In genomic region chr2:3414133-3414856, GRCh38 we compare ENCODE assay signal across 22 cellular contexts.
"Had no signal": no experiment of that assay in that cellular context is flagged by ENCODE, and none has a peak within 500 bp of the region (broad histone marks: within the 10 kb centered on the region; RNA-seq: fewer than 3 reads in every experiment).

No MANE protein-coding gene starts in this region.

- H3K27ac ChIP-seq: brain microvascular endothelial cell, esophagus muscularis mucosa, gastrocnemius medialis, left lung, neural progenitor cell had no signal

- H3K27me3 ChIP-seq: brain microvascular endothelial cell, esophagus muscularis mucosa, gastrocnemius medialis, left lung, neural progenitor cell had no signal

- DNase-seq: activated B cell treated with CpG ODN at 0.5 μM for 24 hours; activated CD4-positive, alpha-beta T cell treated with anti-CD3 and anti-CD28 coated beads for 36 hours; activated CD4-positive, alpha-beta T cell treated with anti-CD3 and anti-CD28 coated beads, Interleukin-2, amount 50 U/mL, for 4 hours; activated CD8-positive, alpha-beta memory T cell treated with anti-CD3 and anti-CD28 coated beads for 24 hours; activated CD8-positive, alpha-beta memory T cell treated with anti-CD3 and anti-CD28 coated beads, Interleukin-2, amount 50 U/mL, for 4 hours; activated T-cell treated with anti-CD3 and anti-CD28 coated beads, Interleukin-2, amount 50 U/mL, for 24 hours; aorta; brain microvascular endothelial cell; effector memory CD4-positive, alpha-beta T cell; gastrocnemius medialis; left lung; naive thymus-derived CD4-positive, alpha-beta T cell; retina; stimulated activated CD4-positive, alpha-beta T cell treated with anti-CD3 and anti-CD28 coated beads, Interleukin-2, amount 100 ng/mL, for 48 hours; stimulated activated CD8-positive, alpha-beta memory T cell treated with anti-CD3 and anti-CD28 coated beads, Interleukin-4, amount 100 ng/mL, for 48 hours; stimulated activated naive CD4-positive, alpha-beta T cell; T-helper 17 cell had no signal

- H3K36me3 ChIP-seq: gastrocnemius medialis, neural progenitor cell had no signal

- H3K4me1 Mint-ChIP-seq: activated T-helper 17 cell treated with anti-CD3 and anti-CD28 coated beads, Interleukin-2, amount 50 U/mL, for 72 hours had no signal

- H3K27me3 Mint-ChIP-seq: activated B cell treated with CpG ODN at 0.5 μM for 24 hours; activated CD4-positive, alpha-beta T cell treated with anti-CD3 and anti-CD28 coated beads for 36 hours; activated T-cell treated with anti-CD3 and anti-CD28 coated beads, Interleukin-2, amount 50 U/mL, for 24 hours; activated T-helper 17 cell treated with anti-CD3 and anti-CD28 coated beads, Interleukin-2, amount 50 U/mL, for 72 hours; naive thymus-derived CD4-positive, alpha-beta T cell; T-helper 17 cell had no signal

- ATAC-seq: activated CD4-positive, alpha-beta T cell treated with anti-CD3 and anti-CD28 coated beads for 36 hours; activated naive CD4-positive, alpha-beta T cell treated with anti-CD3 and anti-CD28 coated beads, Interleukin-2, amount 50 U/mL, for 72 hours; activated T-helper 17 cell treated with anti-CD3 and anti-CD28 coated beads, Interleukin-2, amount 50 U/mL, for 72 hours; gastrocnemius medialis; left lung; naive thymus-derived CD4-positive, alpha-beta T cell; T-helper 17 cell had no signal

- H3K27ac Mint-ChIP-seq: activated B cell treated with CpG ODN at 0.5 μM for 24 hours; activated CD4-positive, alpha-beta T cell treated with anti-CD3 and anti-CD28 coated beads for 36 hours; activated T-helper 17 cell treated with anti-CD3 and anti-CD28 coated beads, Interleukin-2, amount 50 U/mL, for 72 hours; neural progenitor cell; T-helper 17 cell had no signal

- H3K4me3 ChIP-seq: esophagus muscularis mucosa, gastrocnemius medialis, left lung, lung, neural progenitor cell had no signal

- H3K9me3 Mint-ChIP-seq: activated B cell treated with CpG ODN at 0.5 μM for 24 hours; activated naive CD4-positive, alpha-beta T cell treated with anti-CD3 and anti-CD28 coated beads, Interleukin-2, amount 50 U/mL, for 72 hours; activated T-cell treated with anti-CD3 and anti-CD28 coated beads, Interleukin-2, amount 50 U/mL, for 24 hours; activated T-helper 17 cell treated with anti-CD3 and anti-CD28 coated beads, Interleukin-2, amount 50 U/mL, for 72 hours; naive thymus-derived CD4-positive, alpha-beta T cell; neural progenitor cell had no signal

- H3K36me3 Mint-ChIP-seq: activated naive CD4-positive, alpha-beta T cell treated with anti-CD3 and anti-CD28 coated beads, Interleukin-2, amount 50 U/mL, for 72 hours had no signal

- H3K9ac ChIP-seq: neural progenitor cell had no signal

- H3K4me3 Mint-ChIP-seq: activated B cell treated with CpG ODN at 0.5 μM for 24 hours; activated CD4-positive, alpha-beta T cell treated with anti-CD3 and anti-CD28 coated beads for 36 hours; activated T-cell treated with anti-CD3 and anti-CD28 coated beads, Interleukin-2, amount 50 U/mL, for 24 hours; activated T-helper 17 cell treated with anti-CD3 and anti-CD28 coated beads, Interleukin-2, amount 50 U/mL, for 72 hours; naive thymus-derived CD4-positive, alpha-beta T cell; neural progenitor cell; T-helper 17 cell had no signal

- H3K4me1 ChIP-seq: esophagus muscularis mucosa, gastrocnemius medialis, left lung, neural progenitor cell had no signal

- H3K9me3 ChIP-seq: esophagus muscularis mucosa, gastrocnemius medialis, left lung had no signal
